ENCODE assay signal across 2 cellular contexts in genomic region chr18:50179465-50179864, GRCh38.
A peak's percentile ranks its signal among the peaks of the same experiment; 100 is the strongest.
TF ChIP-seq lines count a peak whose summit lies in the region.

No MANE protein-coding gene starts in this region.

TF ChIP-seq in HEK293, 187 proteins besides CTCF, POLR2A, EP300 and RAD21:
- no peak for TF ChIP-seq ZNF701 (tag by site-specific recombination; IDR thresholded peaks at IDR 0.05)
- TF ChIP-seq PRDM10 (tag by site-specific recombination; IDR thresholded peaks at IDR 0.05), result peak; percentile 61
- TF ChIP-seq ZNF426 (tag by site-specific recombination; IDR thresholded peaks at IDR 0.05), result no peak

TF ChIP-seq in HepG2, 621 proteins besides CTCF, POLR2A, EP300 and RAD21:
- TF ChIP-seq ZNF44 (CRISPR knock-in tag; IDR thresholded peaks at IDR 0.05) (no peak), HOMEZ (CRISPR knock-in tag; IDR thresholded peaks at IDR 0.05; ENCODE audit: low read depth) (no peak), ZNF737 (CRISPR knock-in tag; IDR thresholded peaks at IDR 0.05; ENCODE audit: borderline replicate concordance) (no peak), ZSCAN5A (CRISPR knock-in tag; IDR thresholded peaks at IDR 0.05; ENCODE audit: borderline replicate concordance) (no peak)
